ENCODE assay signal across 9 cellular contexts in genomic region chr6:97215157-97215769, GRCh38.
A peak's percentile ranks its signal among the peaks of the same experiment; 100 is the strongest.
DNase-seq lines count a peak whose midpoint lies in the region; ATAC-seq and TF ChIP-seq lines count a peak whose summit lies in the region.
"Had no signal": no experiment of that assay in that cellular context is flagged by ENCODE, and none has a peak within 500 bp of the region (broad histone marks: within the 10 kb centered on the region; RNA-seq: fewer than 3 reads in every experiment).

No MANE protein-coding gene starts in this region.

- no peaks in the 10 kb centered on the region for H3K27me3 ChIP-seq in Panc1 (ENCODE audit: control insufficient read depth, insufficient read depth, low read length)
- H3K27me3 ChIP-seq: upper lobe of left lung had no signal

- no peak overlapping the region for H3K4me3 ChIP-seq in Panc1 (ENCODE audit: low read depth in 2 of 2, low read length in 2 of 2)
- no peak overlapping the region for H3K4me3 ChIP-seq in epithelial cell of proximal tubule (ENCODE audit: low read depth, low read length)
- H3K4me3 ChIP-seq: upper lobe of left lung had no signal

- H3K36me3 ChIP-seq in Panc1 (ENCODE audit: control insufficient read depth, insufficient read depth, low read length): no peaks in the 10 kb centered on the region
- H3K36me3 ChIP-seq: upper lobe of left lung had no signal

- no peaks in the 10 kb centered on the region for H3K9me3 ChIP-seq in Panc1 (ENCODE audit: control insufficient read depth, insufficient read depth, low read depth, low read length)
- H3K9me3 ChIP-seq: upper lobe of left lung had no signal

- H3K27ac ChIP-seq in Panc1 (ENCODE audit: low read length): no peak overlapping the region
- H3K27ac ChIP-seq: upper lobe of left lung had no signal

- TF ChIP-seq CTCF in Panc1 (IDR thresholded peaks at IDR 0.05) (peak; percentile 67), epithelial cell of proximal tubule (conservative IDR thresholded peaks at IDR 0.05; ENCODE audit: low read depth, low read length) (peak; percentile 70)

- peak; percentile 45 for ATAC-seq in GM18498 (IDR thresholded peaks at IDR 0.05; ENCODE audit: unreplicated experiment)
- ATAC-seq in Panc1: peak; percentile 69; the same call in 1 of the 2 replicates
- ATAC-seq in GM19023 (IDR thresholded peaks at IDR 0.05; ENCODE audit: unreplicated experiment): no peak
- ATAC-seq in GM21786 (IDR thresholded peaks at IDR 0.05; ENCODE audit: unreplicated experiment): no peak
- no peak for ATAC-seq in HG02610 (IDR thresholded peaks at IDR 0.05; ENCODE audit: unreplicated experiment)

- POLR2A ChIA-PET in Panc1 (lab: Charles Lee): no interaction called here

- in situ Hi-C loops in Panc1 (cut with HindIII; ENCODE audit: low pct_unique_long_range_greater_than_20kb, low sequenced_read_pairs): no loop called here

- CTCF ChIA-PET in Panc1 (lab: Charles Lee): interaction anchor here (0.6 to 0.7 kb wide), 7 partner anchors 21 to 774 kb away, joined by 3 to 10 read pairs (median 4); no protein-coding TSS in a partner anchor

- intact Hi-C loops in Panc1 (cut with micrococcal nuclease; ENCODE audit: unreplicated experiment): loop anchor here (10.0 kb wide), 1 partner anchor 180 kb away; no protein-coding TSS in a partner anchor

- DNase-seq in A172 (ENCODE audit: low spot score) (peak; percentile 34), Panc1 (ENCODE audit: low read depth, low spot score) (peak; percentile 22), epithelial cell of proximal tubule (ENCODE audit: low read depth) (peak; percentile 29), nucleus accumbens (lab: John Stamatoyannopoulos, UW) (peak in 54 of 56 donors; percentile 1 to 79 (median 44))
- DNase-seq: upper lobe of left lung had no signal

- BruUV-seq in Panc1 (replicated peaks; lab: Mats Ljungman, UMichigan): no TSS peak

- H3K4me1 ChIP-seq in Panc1 (ENCODE audit: control insufficient read depth, insufficient read depth, low read length): no peaks in the 10 kb centered on the region; the same call in 1 of the 2 replicates
- H3K4me1 ChIP-seq: upper lobe of left lung had no signal

Comparison
In these comparisons a context has a peak if more than half of its experiments do, and no peak if none do; other contexts are left out.
1. ATAC-seq: peak in GM18498 (single experiment) and Panc1 (single experiment); none in GM19023 (single experiment), GM21786 (single experiment) and HG02610 (single experiment).
2. Peak in every context shown above with its lines, with median percentiles within 50 percentile points of each other: DNase-seq.